18 cellular contexts compared by ENCODE assay signal in genomic region chr2:62822549-62822948, GRCh38.
DNase-seq lines count a peak whose midpoint lies in the region; ATAC-seq, FAIRE-seq and TF ChIP-seq lines count a peak whose summit lies in the region.
"Had no signal": no experiment of that assay in that cellular context is flagged by ENCODE, and none has a peak within 500 bp of the region (broad histone marks: within the 10 kb centered on the region; RNA-seq: fewer than 3 reads in every experiment).

No MANE protein-coding gene starts in this region.

- POLR2A ChIA-PET in HepG2 (lab: Yijun Ruan, JAX) (no interaction called here), GM12878 (lab: Charles Lee) (no interaction called here)

- H3K4me3 Mint-ChIP-seq in HFFc6 = no peak overlapping the region
- H3K4me3 Mint-ChIP-seq: CD4-positive, alpha-beta T cell; GM23338 had no signal

- no peaks in the 10 kb centered on the region for H3K27me3 ChIP-seq in liver (ENCODE audit: control insufficient read depth in 4 of 4, insufficient read depth in 4 of 4, low read length in 3 of 4)
- H3K27me3 ChIP-seq in HepG2 (ENCODE audit: control insufficient read depth in 1 of 2, insufficient read depth in 2 of 2, low read length in 2 of 2) = no peaks in the 10 kb centered on the region
- no peaks in the 10 kb centered on the region for H3K27me3 ChIP-seq in GM12878 (replicated peaks in 1 of 2; ENCODE audit: control insufficient read depth in 2 of 2, insufficient read depth in 2 of 2, low read length in 1 of 2)
- no peaks in the 10 kb centered on the region for H3K27me3 ChIP-seq in tibial artery
- H3K27me3 ChIP-seq: BE2C had no signal

- peaks cover 49% of the 10 kb centered on the region for H3K79me2 ChIP-seq in HepG2 (ENCODE audit: insufficient read depth, low read length)
- no peaks in the 10 kb centered on the region for H3K79me2 ChIP-seq in GM12878 (ENCODE audit: control insufficient read depth, insufficient read depth, low read length)

- TF ChIP-seq POLR2A in HepG2 (IDR thresholded peaks at IDR 0.05; ENCODE audit: insufficient read depth in 1 of 2, low read depth in 2 of 2, low read length in 2 of 2) (no peak), GM12878 (IDR thresholded peaks at IDR 0.05; ENCODE audit: low read depth, low read length) (no peak)

- H3K36me3 ChIP-seq in liver (ENCODE audit: control insufficient read depth in 4 of 4, insufficient read depth in 3 of 4, low read depth in 1 of 4, low read length in 3 of 4) = peaks cover 0 to 16% (median 14%) of the 10 kb centered on the region in 4 donors
- H3K36me3 ChIP-seq in HepG2 (replicated peaks in 1 of 2; ENCODE audit: control insufficient read depth in 1 of 2, insufficient read depth in 2 of 2, low read length in 2 of 2) = peaks cover 14 to 21% of the 10 kb centered on the region in 2 experiments
- no peaks in the 10 kb centered on the region for H3K36me3 ChIP-seq in GM12878 (ENCODE audit: control insufficient read depth in 2 of 2, insufficient read depth in 2 of 2, low read length in 1 of 2)
- peaks cover 0 to 11% (median 11%) of the 10 kb centered on the region in 3 donors for H3K36me3 ChIP-seq in tibial artery
- H3K36me3 ChIP-seq: BE2C had no signal

- TF ChIP-seq EP300 in HepG2 (IDR thresholded peaks at IDR 0.05; ENCODE audit: low read depth in 2 of 2, low read length in 2 of 2) (no peak), HepG2 (CRISPR knock-in tag; IDR thresholded peaks at IDR 0.05; ENCODE audit: borderline replicate concordance) (no peak), GM12878 (IDR thresholded peaks at IDR 0.05; ENCODE audit: borderline replicate concordance in 1 of 2, control insufficient read depth in 1 of 2, low read depth in 2 of 2, low read length in 2 of 2) (no peak)

- H2AFZ ChIP-seq in HepG2 (ENCODE audit: low read length) = no peak overlapping the region
- H2AFZ ChIP-seq in GM12878 (ENCODE audit: control insufficient read depth, low read depth, low read length) = no peak overlapping the region
- H2AFZ ChIP-seq: GM23338 had no signal

- H3K27ac ChIP-seq in liver (ENCODE audit: low read depth in 1 of 2, low read length in 2 of 2) = no peak overlapping the region
- H3K27ac ChIP-seq in HepG2 (ENCODE audit: extremely low read length, insufficient read depth, low read length) = no peak overlapping the region
- no peak overlapping the region for H3K27ac ChIP-seq in GM12878 (ENCODE audit: control insufficient read depth, insufficient read depth)
- no peak overlapping the region for H3K27ac ChIP-seq in tibial artery

- peaks cover 2 to 12% (median 9%) of the 10 kb centered on the region in 4 donors for H3K4me1 ChIP-seq in liver (ENCODE audit: control insufficient read depth in 4 of 4, insufficient read depth in 4 of 4, low read length in 3 of 4)
- peaks cover 15% of the 10 kb centered on the region for H3K4me1 ChIP-seq in HepG2 (ENCODE audit: insufficient read depth, low read length)
- no peaks in the 10 kb centered on the region for H3K4me1 ChIP-seq in GM12878 (ENCODE audit: control insufficient read depth, insufficient read depth, low read length)
- peaks cover 0 to 15% (median 0%) of the 10 kb centered on the region in 4 donors for H3K4me1 ChIP-seq in tibial artery
- H3K4me1 ChIP-seq: BE2C had no signal

- H3K9ac ChIP-seq in liver (ENCODE audit: low read depth in 1 of 2, low read length in 2 of 2) (no peak overlapping the region), HepG2 (ENCODE audit: insufficient read depth, low read depth, low read length) (no peak overlapping the region), GM12878 (ENCODE audit: control insufficient read depth, insufficient read depth, low read length) (no peak overlapping the region)

- TF ChIP-seq CTCF in liver (IDR thresholded peaks at IDR 0.05; ENCODE audit: low read depth, low read length, missing input control) (no peak), HepG2 (CRISPR knock-in tag; IDR thresholded peaks at IDR 0.05) (no peak), GM12878 (IDR thresholded peaks at IDR 0.05 in 2 of 3, conservative IDR thresholded peaks at IDR 0.05 in 1 of 3; ENCODE audit: control insufficient read depth in 2 of 3, extremely low read depth in 1 of 3, insufficient read depth in 1 of 3, low read depth in 3 of 3, low read length in 3 of 3) (no peak), tibial artery (IDR thresholded peaks at IDR 0.05) (no peak), HFFc6 (IDR thresholded peaks at IDR 0.05) (no peak)

- H3K9me3 ChIP-seq in liver (ENCODE audit: control insufficient read depth in 4 of 4, low read length in 3 of 4) (no peaks in the 10 kb centered on the region), HepG2 (ENCODE audit: low read length) (no peaks in the 10 kb centered on the region), GM12878 (replicated peaks; ENCODE audit: control insufficient read depth, insufficient read depth, low read length) (no peaks in the 10 kb centered on the region), tibial artery (no peaks in the 10 kb centered on the region)
- H3K9me3 ChIP-seq: BE2C, Caco-2 had no signal

- 36% methylated on average over 3 of the region's 3 CpGs for WGBS in liver
- WGBS in HepG2 (ENCODE audit: low lambda C conversion rate) = 99% methylated on average over 3 of the region's 3 CpGs
- 98% methylated on average over 3 of the region's 3 CpGs for WGBS in GM12878 (ENCODE audit: insufficient coverage, insufficient replicate concordance, low lambda C conversion rate, missing lambda C conversion rate)

- in situ Hi-C loops in HepG2 (cut with HindIII; ENCODE audit: extremely low pct_ligation_motif_present, low pct_unique_long_range_greater_than_20kb) (no loop called here), GM12878 (cut with MboI) (no loop called here)

- H3K4me2 ChIP-seq in HepG2 (ENCODE audit: low read depth, low read length) (no peak overlapping the region), GM12878 (ENCODE audit: control insufficient read depth, insufficient read depth) (no peak overlapping the region)
- H3K4me2 ChIP-seq: GM23338 had no signal

- H3K4me3 ChIP-seq in liver (ENCODE audit: low read depth in 1 of 3, low read length in 3 of 3) (no peak overlapping the region), HepG2 (replicated peaks in 1 of 3; ENCODE audit: insufficient read depth in 1 of 3, low read depth in 2 of 3, low read length in 3 of 3) (no peak overlapping the region), GM12878 (no peak overlapping the region), tibial artery (no peak overlapping the region)
- H3K4me3 ChIP-seq: GM23338 had no signal

- RAD21 ChIA-PET in GM12878 (lab: Charles Lee; ENCODE audit: unreplicated experiment) = no interaction called here

- CTCF ChIA-PET in HepG2 (lab: Yijun Ruan, JAX; ENCODE audit: low intra/inter-chr PET ratio, low total read pairs) = no interaction called here
- CTCF ChIA-PET in GM12878 (lab: Yijun Ruan, JAX) = interaction anchor here (1.7 kb wide), 1 partner anchor 35 kb away, joined by 4 read pairs; no protein-coding TSS in a partner anchor

- H3K27me3 Mint-ChIP-seq in HFFc6 (ENCODE audit: insufficient read depth) = no peaks in the 10 kb centered on the region
- H3K27me3 Mint-ChIP-seq: CD4-positive, alpha-beta T cell had no signal

- SMC1A ChIA-PET in GM12878 (lab: Charles Lee; ENCODE audit: uncharacterized antibody, unreplicated experiment) = interaction anchor here (1.0 to 2.0 kb wide), 3 partner anchors 8 to 356 kb away, joined by 3 to 6 read pairs (median 5); no protein-coding TSS in a partner anchor

- DNase-seq in HepG2 (ENCODE audit: low spot score) = no peak
- DNase-seq in GM12878 (ENCODE audit: low read depth, low spot score) = no peak
- no peak for DNase-seq in left lobe of liver (ENCODE audit: low spot score)
- peak; percentile 72 for DNase-seq in renal cortical epithelial cell (ENCODE audit: low read depth)
- DNase-seq in tibial artery = no peak
- DNase-seq in HCEC 1CT = no peak
- DNase-seq in HFFc6 = no peak
- DNase-seq: 8988T; BE2C; C1 segment of cervical spinal cord; Caco-2; CD4-positive, alpha-beta T cell had no signal

- no peak for ATAC-seq in HepG2
- no peak for ATAC-seq in GM12878
- ATAC-seq in left lobe of liver = peak; percentile 80
- ATAC-seq: GM23338, HCT116 had no signal

- FAIRE-seq in HepG2 (lab: Jason Lieb, UNC) (no peak), GM12878 (lab: Jason Lieb, UNC) (peak; percentile 54)
- FAIRE-seq: D721Med, GM12892, H54 had no signal

- H3K4me1 Mint-ChIP-seq in HFFc6 (ENCODE audit: low read depth) = peaks cover 54% of the 10 kb centered on the region

- TF ChIP-seq RAD21 in liver (IDR thresholded peaks at IDR 0.05) (no peak), HepG2 (CRISPR knock-in tag; IDR thresholded peaks at IDR 0.05) (no peak), GM12878 (IDR thresholded peaks at IDR 0.05; ENCODE audit: insufficient read depth, low read depth, low read length) (no peak)

- peaks cover 43% of the 10 kb centered on the region for H4K20me1 ChIP-seq in HepG2 (ENCODE audit: insufficient read depth, low read length)
- H4K20me1 ChIP-seq in GM12878 (ENCODE audit: control insufficient read depth, insufficient read depth) = no peaks in the 10 kb centered on the region

- intact Hi-C loops in HepG2 (cut with micrococcal nuclease; ENCODE audit: unreplicated experiment) (no loop called here), GM12878 (cut with micrococcal nuclease; ENCODE audit: unreplicated experiment) (no loop called here), tibial artery (cut with DNase I; ENCODE audit: low total_unique reads) (no loop called here)

- H3K27ac Mint-ChIP-seq in HFFc6 = no peak overlapping the region
- H3K27ac Mint-ChIP-seq: CD4-positive, alpha-beta T cell; GM23338 had no signal

- no peaks in the 10 kb centered on the region for H3K9me3 Mint-ChIP-seq in HFFc6
- H3K9me3 Mint-ChIP-seq: CD4-positive, alpha-beta T cell; GM23338 had no signal

- BruUV-seq in HepG2 (replicated peaks; lab: Mats Ljungman, UMichigan) = no TSS peak
- no TSS peak for BruUV-seq in GM12878 (replicated peaks; lab: Mats Ljungman, UMichigan)

- H3K36me3 Mint-ChIP-seq in HFFc6 (ENCODE audit: low read depth) = peaks cover 10% of the 10 kb centered on the region

TF ChIP-seq in liver, 16 proteins besides CTCF, POLR2A, EP300 and RAD21 (continues in another document):
- TF ChIP-seq YY1 (IDR thresholded peaks at IDR 0.05) = peak; percentile 28
- no peak for TF ChIP-seq FOXA2 (IDR thresholded peaks at IDR 0.05)
- peak; percentile 25 to 32 for TF ChIP-seq HNF4A (conservative IDR thresholded peaks at IDR 0.05)
- TF ChIP-seq EGR1 (IDR thresholded peaks at IDR 0.05; ENCODE audit: low read depth in 2 of 2) = no peak
- no peak for TF ChIP-seq HNF4G (IDR thresholded peaks at IDR 0.05)

TF ChIP-seq in GM12878, 131 proteins besides CTCF, POLR2A, EP300 and RAD21 (continues in another document):
- TF ChIP-seq NBN (IDR thresholded peaks at IDR 0.05) (no peak), BHLHE40 (IDR thresholded peaks at IDR 0.05; ENCODE audit: borderline replicate concordance in 1 of 2, low read depth in 2 of 2, low read length in 1 of 2) (no peak), ZNF384 (IDR thresholded peaks at IDR 0.05; ENCODE audit: borderline replicate concordance, low read depth, low read length) (no peak), DPF2 (IDR thresholded peaks at IDR 0.05) (no peak), MAX (IDR thresholded peaks at IDR 0.05; ENCODE audit: low read depth, low read length) (no peak), JUND (IDR thresholded peaks at IDR 0.05; ENCODE audit: low read depth, low read length) (no peak), TCF12 (IDR thresholded peaks at IDR 0.05; ENCODE audit: low read depth, low read length) (no peak)
